8 cellular contexts compared by ENCODE assay signal in the genomic region with DNA sequence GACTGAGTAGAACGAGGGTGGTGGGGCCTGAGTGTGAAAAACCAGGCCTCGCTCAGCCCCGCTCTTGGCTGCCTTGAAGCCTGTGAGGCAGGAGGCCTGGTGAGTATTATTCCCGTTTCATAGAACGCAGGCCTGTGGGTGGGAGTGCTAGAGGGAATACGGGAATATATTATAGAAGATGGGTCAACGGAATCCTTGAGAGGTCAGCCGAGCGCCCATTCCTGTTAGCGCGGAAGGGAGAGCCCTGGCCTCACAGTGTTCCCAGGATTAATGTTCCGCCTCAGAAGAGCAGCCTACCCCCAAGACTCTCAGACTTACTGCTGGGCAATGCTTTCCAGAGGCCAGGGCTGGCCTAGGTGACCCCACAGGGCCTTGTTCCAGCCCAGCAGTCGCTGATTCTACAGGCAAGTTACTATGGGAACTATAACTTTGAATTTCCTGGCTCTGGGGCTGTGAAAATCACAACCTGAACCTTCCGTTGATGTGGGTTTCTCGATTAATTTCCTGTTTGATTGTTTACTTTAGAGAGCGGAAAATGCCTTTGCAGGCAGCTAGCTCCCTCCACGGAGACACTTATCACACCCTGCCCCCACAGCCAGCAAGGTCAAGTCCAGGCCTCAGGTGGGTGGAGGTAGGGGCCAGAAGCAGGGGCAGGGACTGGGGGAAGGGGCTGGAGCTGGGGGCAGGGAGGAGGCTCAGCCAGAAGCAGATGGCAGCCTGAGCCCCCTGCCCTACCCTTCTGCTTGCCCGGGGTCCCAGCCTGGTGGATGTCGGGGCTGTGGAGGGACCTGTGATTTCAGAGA.
DNase-seq lines count a peak whose midpoint lies in the region; ATAC-seq and TF ChIP-seq lines count a peak whose summit lies in the region.

No MANE protein-coding gene starts in this region.

- no peak for TF ChIP-seq CTCF in LNCaP clone FGC (IDR thresholded peaks at IDR 0.05; ENCODE audit: control insufficient read depth, extremely low read depth, insufficient read depth)

- peaks cover 0 to 15% (median 0%) of the 10 kb centered on the region in 3 donors for H3K36me3 Mint-ChIP-seq in immature natural killer cell

- peaks cover 88 to 91% of the 10 kb centered on the region in 2 donors for H3K4me1 Mint-ChIP-seq in immature natural killer cell

- H3K4me3 Mint-ChIP-seq in immature natural killer cell: peak overlapping the region; percentile 57 to 76 (median 72)

- no peaks in the 10 kb centered on the region for H3K9me3 Mint-ChIP-seq in immature natural killer cell

- no peak overlapping the region for H3K4me3 ChIP-seq in LNCaP clone FGC (ENCODE audit: low read depth, low read length)

- H3K27ac Mint-ChIP-seq in immature natural killer cell: peak overlapping the region; percentile 94 to 99 (median 97)

- peak; percentile 21 for DNase-seq in LNCaP clone FGC (ENCODE audit: low read depth)
- DNase-seq in activated effector memory CD4-positive, alpha-beta T cell treated with anti-CD3 and anti-CD28 coated beads, Interleukin-2, amount 50 U/mL, for 16 hours: peak; percentile 80
- DNase-seq in immature natural killer cell: peak; percentile 87 to 89 (median 89)
- peak; percentile 29 to 46 for DNase-seq in stimulated activated CD8-positive, alpha-beta memory T cell treated with anti-CD3 and anti-CD28 coated beads, Interleukin-7, amount 100 ng/mL, for 4 hours (ENCODE audit: low read depth in 2 of 2)
- DNase-seq in Ammon's horn (ENCODE audit: low spot score): no peak
- DNase-seq in erythroblast (lab: John Stamatoyannopoulos, UW): no peak

- ATAC-seq in GM21737 (IDR thresholded peaks at IDR 0.05; ENCODE audit: unreplicated experiment) (no peak), HG03469 (IDR thresholded peaks at IDR 0.05; ENCODE audit: unreplicated experiment) (no peak)

- peaks cover 2 to 7% (median 7%) of the 10 kb centered on the region in 3 donors for H3K27me3 Mint-ChIP-seq in immature natural killer cell (ENCODE audit: low read depth in 3 of 3)

- TF ChIP-seq POLR2A in erythroblast (IDR thresholded peaks at IDR 0.05; ENCODE audit: low read length): no peak

Comparison
In these comparisons a context has a peak if more than half of its experiments do, and no peak if none do; other contexts are left out.
1. DNase-seq: peak in LNCaP clone FGC (single experiment), activated effector memory CD4-positive, alpha-beta T cell treated with anti-CD3 and anti-CD28 coated beads, Interleukin-2, amount 50 U/mL, for 16 hours (single experiment), immature natural killer cell (3 of 3) and stimulated activated CD8-positive, alpha-beta memory T cell treated with anti-CD3 and anti-CD28 coated beads, Interleukin-7, amount 100 ng/mL, for 4 hours (2 of 2); none in Ammon's horn (single experiment) and erythroblast (0 of 2).